In genomic region chr2:1817256-1818127, GRCh38 we compare ENCODE assay signal across 8 cellular contexts.
DNase-seq lines count a peak whose midpoint lies in the region; ATAC-seq and TF ChIP-seq lines count a peak whose summit lies in the region.

No MANE protein-coding gene starts in this region.

- peak; percentile 95 for ATAC-seq in HG02759 (IDR thresholded peaks at IDR 0.05; ENCODE audit: unreplicated experiment)

- H3K27me3 ChIP-seq in muscle layer of colon (ENCODE audit: control insufficient read depth in 1 of 2, insufficient read depth in 2 of 2, low read length in 2 of 2): no peaks in the 10 kb centered on the region

- no peaks in the 10 kb centered on the region for H3K36me3 ChIP-seq in muscle layer of colon (ENCODE audit: insufficient read depth, low read length)

- H3K4me3 ChIP-seq in muscle layer of colon (ENCODE audit: low read depth in 1 of 2, low read length in 2 of 2): peak overlapping the region in 1 of 2 donors; percentile 4

- no peak for TF ChIP-seq POLR2A in erythroblast (IDR thresholded peaks at IDR 0.05; ENCODE audit: low read length)

- H3K9me3 ChIP-seq in muscle layer of colon (ENCODE audit: low read length): no peaks in the 10 kb centered on the region

- peak; percentile 43 to 69 (median 56) for DNase-seq in NCI-H1417 (lab: John Stamatoyannopoulos, UW)
- DNase-seq in NCI-H1417 treated with DMSO at 0.1 percent for 48 hours (lab: John Stamatoyannopoulos, UW): no peak
- DNase-seq in NCI-H2227 treated with DMSO at 0.1 percent for 48 hours (lab: John Stamatoyannopoulos, UW): peak; percentile 17
- peak; percentile 49 for DNase-seq in activated T-cell treated with anti-CD3 and anti-CD28 coated beads for 1 hour (ENCODE audit: low read depth)
- DNase-seq in erythroblast (lab: John Stamatoyannopoulos, UW): peak; percentile 22 to 52
- peak; percentile 48 for DNase-seq in stimulated activated CD8-positive, alpha-beta memory T cell treated with anti-CD3 and anti-CD28 coated beads, Interleukin-4, amount 100 ng/mL, for 24 hours (ENCODE audit: low read depth)

- peak overlapping the region; percentile 35 for H3K9ac ChIP-seq in muscle layer of colon (ENCODE audit: low read length)

- peak overlapping the region; percentile 83 for H3K27ac ChIP-seq in muscle layer of colon (ENCODE audit: low read depth, low read length)

- H3K4me1 ChIP-seq in muscle layer of colon (ENCODE audit: insufficient read depth, low read length): peaks cover 20% of the 10 kb centered on the region
